In genomic region chr1:211133841-211134669, GRCh38 we compare ENCODE assay signal across 1 cellular context.
TF ChIP-seq lines count a peak whose summit lies in the region.

TSS of gene KCNH1 (minus strand) at chr1:211134148. CDS start at chr1:211133945, 203 bp downstream.

TF ChIP-seq in IMR-90, 13 proteins besides CTCF, POLR2A, EP300 and RAD21 (continued from another document):
- TF ChIP-seq ELK1 (IDR thresholded peaks at IDR 0.05; ENCODE audit: borderline replicate concordance, low read depth, low read length) (no peak), RCOR1 (IDR thresholded peaks at IDR 0.05; ENCODE audit: insufficient replicate concordance, low read length) (no peak), MAFK (IDR thresholded peaks at IDR 0.05; ENCODE audit: low read depth, low read length) (no peak), CHD1 (IDR thresholded peaks at IDR 0.05; ENCODE audit: low read depth, low read length) (no peak; the same call in 1 of the 2 replicates), CEBPB (IDR thresholded peaks at IDR 0.05; ENCODE audit: low read depth, low read length) (no peak), MAZ (IDR thresholded peaks at IDR 0.05; ENCODE audit: borderline replicate concordance, low read depth, low read length) (peak; percentile 97), BHLHE40 (IDR thresholded peaks at IDR 0.05; ENCODE audit: low read depth, low read length) (peak; percentile 63), RFX5 (IDR thresholded peaks at IDR 0.05; ENCODE audit: low read depth, low read length) (no peak), MXI1 (IDR thresholded peaks at IDR 0.05; ENCODE audit: borderline replicate concordance, low read depth, low read length) (no peak)
- TF ChIP-seq, protein P1, sequence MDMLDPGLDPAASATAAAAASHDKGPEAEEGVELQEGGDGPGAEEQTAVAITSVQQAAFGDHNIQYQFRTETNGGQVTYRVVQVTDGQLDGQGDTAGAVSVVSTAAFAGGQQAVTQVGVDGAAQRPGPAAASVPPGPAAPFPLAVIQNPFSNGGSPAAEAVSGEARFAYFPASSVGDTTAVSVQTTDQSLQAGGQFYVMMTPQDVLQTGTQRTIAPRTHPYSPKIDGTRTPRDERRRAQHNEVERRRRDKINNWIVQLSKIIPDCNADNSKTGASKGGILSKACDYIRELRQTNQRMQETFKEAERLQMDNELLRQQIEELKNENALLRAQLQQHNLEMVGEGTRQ (IDR thresholded peaks at IDR 0.05; ENCODE audit: low read depth, low read length), result no peak
